8 cellular contexts compared by ENCODE assay signal in genomic region chr17:75625813-75626486, GRCh38. TPM values are rescaled to one million over a fixed set of nuclear protein-coding genes. Genes with fewer than 3 reads are reported as not detected.
A peak's percentile ranks its signal among the peaks of the same experiment; 100 is the strongest.
DNase-seq lines count a peak whose midpoint lies in the region; ATAC-seq and TF ChIP-seq lines count a peak whose summit lies in the region.

No MANE protein-coding gene starts in this region.

- no peaks in the 10 kb centered on the region for H3F3A ChIP-seq in smooth muscle cell (ENCODE audit: low read depth)

- H3K4me3 Mint-ChIP-seq in T-cell = no peak overlapping the region

- H3K4me1 Mint-ChIP-seq in T-cell = peaks cover 0 to 6% (median 0%) of the 10 kb centered on the region in 3 donors

- ATAC-seq in T-cell (replicated peaks in 1 of 4) (peak; percentile 37 to 62 (median 56)), foreskin keratinocyte (peak; percentile 57)

- no peak overlapping the region for H3K4me3 ChIP-seq in BJ (ENCODE audit: low read depth, low read length)
- no peak overlapping the region for H3K4me3 ChIP-seq in smooth muscle cell
- H3K4me3 ChIP-seq in lower leg skin (ENCODE audit: low read depth, poor library complexity, severe bottlenecking) = no peak overlapping the region

- no peak for TF ChIP-seq POLR2A in lower leg skin (IDR thresholded peaks at IDR 0.05)

- no peaks in the 10 kb centered on the region; the same call in 1 of the 2 replicates for H3K27me3 ChIP-seq in BJ (ENCODE audit: control insufficient read depth, insufficient read depth, low read length)
- no peaks in the 10 kb centered on the region for H3K27me3 ChIP-seq in foreskin keratinocyte
- H3K27me3 ChIP-seq in smooth muscle cell (ENCODE audit: low read depth) = no peaks in the 10 kb centered on the region

- H3K9ac ChIP-seq in smooth muscle cell (ENCODE audit: low read depth) = no peak overlapping the region

- no peak overlapping the region for H3K4me2 ChIP-seq in smooth muscle cell

- TF ChIP-seq CTCF in BJ (IDR thresholded peaks at IDR 0.05; ENCODE audit: insufficient read depth, low read depth, low read length) (peak; percentile 81), GM20000 (IDR thresholded peaks at IDR 0.05; ENCODE audit: extremely low read depth, missing control alignments) (peak; percentile 81), foreskin keratinocyte (conservative IDR thresholded peaks at IDR 0.05) (peak; percentile 66), smooth muscle cell (IDR thresholded peaks at IDR 0.05; ENCODE audit: borderline replicate concordance, insufficient read depth, poor library complexity, severe bottlenecking) (peak; percentile 53), lower leg skin (IDR thresholded peaks at IDR 0.05) (no peak)

- H4K20me1 ChIP-seq in smooth muscle cell (ENCODE audit: low read depth) = no peaks in the 10 kb centered on the region

- H3K36me3 Mint-ChIP-seq in T-cell = no peaks in the 10 kb centered on the region

- H3K79me2 ChIP-seq in smooth muscle cell (ENCODE audit: low read depth) = no peaks in the 10 kb centered on the region

- no peaks in the 10 kb centered on the region for H3K4me1 ChIP-seq in foreskin keratinocyte
- no peaks in the 10 kb centered on the region for H3K4me1 ChIP-seq in smooth muscle cell (ENCODE audit: low read depth)

- WGBS in smooth muscle cell (ENCODE audit: low lambda C conversion rate) = 90% methylated on average over 14 of the region's 15 CpGs
- 72 to 88% methylated on average over 6 to 12 of the region's 15 CpGs for WGBS in lower leg skin, 2 donors

- no peak overlapping the region for H3K27ac Mint-ChIP-seq in T-cell

- DNase-seq in BJ (ENCODE audit: low read depth) = no peak
- DNase-seq in GM20000 (ENCODE audit: low spot score) = peak; percentile 77
- DNase-seq in T-cell = peak in 4 of 34 experiments; percentile 12 to 22 (median 17)
- DNase-seq in foreskin keratinocyte = no peak
- no peak for DNase-seq in smooth muscle cell (lab: John Stamatoyannopoulos, UW; ENCODE audit: unreplicated experiment)
- DNase-seq in lower leg skin (ENCODE audit: low spot score in 2 of 2) = no peak
- no peak for DNase-seq in epidermal melanocyte (ENCODE audit: insufficient read length, low spot score)
- DNase-seq in Ammon's horn (ENCODE audit: low spot score) = no peak

- peaks cover 10% of the 10 kb centered on the region for H3K36me3 ChIP-seq in BJ (ENCODE audit: control insufficient read depth, insufficient read depth, low read length)
- no peaks in the 10 kb centered on the region for H3K36me3 ChIP-seq in smooth muscle cell (ENCODE audit: low read depth)

- H3K9me3 ChIP-seq in smooth muscle cell (replicated peaks; ENCODE audit: low read depth) = no peaks in the 10 kb centered on the region

- no peaks in the 10 kb centered on the region for H3K27me3 Mint-ChIP-seq in T-cell

- intact Hi-C loops in lower leg skin (cut with DNase I; ENCODE audit: low total_unique reads) = no loop called here

- CTCF ChIA-PET in BJ (lab: Yijun Ruan, JAX) = interaction anchor here (0.8 to 21.7 kb wide), 13 partner anchors 7 to 158 kb away, joined by 3 to 502 read pairs (median 4); partner anchors contain the start of gene SMIM5
- CTCF ChIA-PET in T-cell (lab: Charles Lee) = no interaction called here

- H3K9me3 Mint-ChIP-seq in T-cell = no peaks in the 10 kb centered on the region

- H3K27ac ChIP-seq in foreskin keratinocyte (no peak overlapping the region), smooth muscle cell (ENCODE audit: low read depth) (no peak overlapping the region)

- POLR2A ChIA-PET in BJ (lab: Charles Lee) = no interaction called here
- POLR2A ChIA-PET in T-cell (lab: Charles Lee) = no interaction called here

- H2AFZ ChIP-seq in smooth muscle cell (ENCODE audit: low read depth) = no peak overlapping the region

RNA-seq across cellular contexts. Expression of gene SMIM5, which starts 7.3 kb away (rescaled TPM):
- polyA plus RNA-seq in BJ (2011; rRNA removed) (0.10 TPM in 1 of 2 replicates, not detected in the other), foreskin keratinocyte (0.06 TPM in 1 of 2 replicates, not detected in the other), smooth muscle cell (0.80 and 1.2 TPM in 2 replicates)
- polyA minus RNA-seq in BJ (2011; rRNA and poly(A)+ RNA removed) = not detected in 2 replicates
- total RNA-seq in T-cell (1 to 10 TPM in 2 of 5 donors, under 1 TPM in 3; 0.35 to 2.2 (median 0.82) TPM), foreskin keratinocyte (not detected in 2 replicates), smooth muscle cell (0.13 and 1.7 TPM in 2 replicates), lower leg skin (10 to 100 TPM in 1 of 4 donors, 1 to 10 TPM in 3; 7.1 to 11.9 (median 9.5) TPM)

RNA-seq across cellular contexts. Expression of gene MYO15B, which starts 38.4 kb away (rescaled TPM):
- polyA plus RNA-seq in BJ (2011; rRNA removed) (0.72 and 1.3 TPM in 2 replicates), foreskin keratinocyte (0.23 and 1.00 TPM in 2 replicates), smooth muscle cell (17.5 and 43.9 TPM in 2 replicates)
- 2.6 and 5.5 TPM in 2 replicates for polyA minus RNA-seq in BJ (2011; rRNA and poly(A)+ RNA removed)
- total RNA-seq in T-cell (100 to 1,000 TPM; 171 to 382 (median 273) TPM), foreskin keratinocyte (0.67 and 0.75 TPM in 2 replicates), smooth muscle cell (10.5 and 14.7 TPM in 2 replicates), lower leg skin (100 to 1,000 TPM in 1 of 4 donors, 10 to 100 TPM in 3; 32.1 to 103 (median 38.9) TPM)

RNA-seq across cellular contexts. Expression of gene RECQL5, which starts 41.0 kb away (rescaled TPM):
- polyA plus RNA-seq in BJ (2011; rRNA removed) = 8.2 and 14.2 TPM in 2 replicates
- 18.0 and 20.9 TPM in 2 replicates for polyA minus RNA-seq in BJ (2011; rRNA and poly(A)+ RNA removed)
- 10 to 100 TPM; 38.0 to 75.0 (median 61.9) TPM for total RNA-seq in T-cell
- 26.3 and 27.4 TPM in 2 replicates for total RNA-seq in foreskin keratinocyte
- polyA plus RNA-seq in foreskin keratinocyte = 19.5 and 20.5 TPM in 2 replicates
- total RNA-seq in smooth muscle cell = 12.5 and 38.2 TPM in 2 replicates
- 15.4 and 15.7 TPM in 2 replicates for polyA plus RNA-seq in smooth muscle cell
- total RNA-seq in lower leg skin = 10 to 100 TPM; 50.8 to 76.3 (median 60.5) TPM

RNA-seq across cellular contexts. Expression of gene SAP30BP, which starts 41.2 kb away (rescaled TPM):
- polyA plus RNA-seq in BJ (2011; rRNA removed) (65.3 and 84.8 TPM in 2 replicates), foreskin keratinocyte (113 and 118 TPM in 2 replicates), smooth muscle cell (119 and 135 TPM in 2 replicates)
- 38.8 and 55.7 TPM in 2 replicates for polyA minus RNA-seq in BJ (2011; rRNA and poly(A)+ RNA removed)
- total RNA-seq in T-cell (100 to 1,000 TPM; 124 to 191 (median 128) TPM), foreskin keratinocyte (95.0 and 96.3 TPM in 2 replicates), smooth muscle cell (75.4 and 87.7 TPM in 2 replicates), lower leg skin (10 to 100 TPM; 54.0 to 85.1 (median 74.1) TPM)

Comparison
In these comparisons a context has a peak if more than half of its experiments do, and no peak if none do; other contexts are left out.
1. CTCF ChIP-seq: peak in BJ (single experiment), GM20000 (single experiment), foreskin keratinocyte (single experiment) and smooth muscle cell (single experiment); none in lower leg skin (0 of 3).